Comparison of ENCODE assay signal across 1 cellular context in the genomic region with DNA sequence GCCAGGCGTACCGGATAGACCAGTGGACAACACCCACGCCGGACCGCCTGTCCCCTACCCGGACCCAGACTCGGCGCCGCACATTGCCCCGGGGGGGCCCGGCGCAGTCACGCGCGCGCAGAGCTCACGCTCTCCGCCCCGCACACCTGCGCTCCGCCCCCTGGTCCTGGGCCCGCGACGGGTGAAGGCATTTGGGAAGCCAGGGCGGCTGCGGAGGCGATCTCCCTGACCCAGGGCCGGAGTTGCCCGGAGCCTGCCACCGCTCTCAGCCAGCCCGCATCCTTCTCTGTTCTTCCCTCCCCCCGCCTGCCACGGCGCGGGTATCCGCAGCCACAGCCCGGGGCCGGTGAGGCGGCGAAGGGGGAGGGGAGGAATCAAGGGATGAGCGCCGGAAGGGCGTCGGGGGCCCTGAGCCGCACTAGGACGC.
TF ChIP-seq lines count a peak whose summit lies in the region.

No MANE protein-coding gene starts in this region.

TF ChIP-seq in HepG2, 621 proteins besides CTCF, POLR2A, EP300 and RAD21 (continued from another document):
- TF ChIP-seq, protein P1, sequence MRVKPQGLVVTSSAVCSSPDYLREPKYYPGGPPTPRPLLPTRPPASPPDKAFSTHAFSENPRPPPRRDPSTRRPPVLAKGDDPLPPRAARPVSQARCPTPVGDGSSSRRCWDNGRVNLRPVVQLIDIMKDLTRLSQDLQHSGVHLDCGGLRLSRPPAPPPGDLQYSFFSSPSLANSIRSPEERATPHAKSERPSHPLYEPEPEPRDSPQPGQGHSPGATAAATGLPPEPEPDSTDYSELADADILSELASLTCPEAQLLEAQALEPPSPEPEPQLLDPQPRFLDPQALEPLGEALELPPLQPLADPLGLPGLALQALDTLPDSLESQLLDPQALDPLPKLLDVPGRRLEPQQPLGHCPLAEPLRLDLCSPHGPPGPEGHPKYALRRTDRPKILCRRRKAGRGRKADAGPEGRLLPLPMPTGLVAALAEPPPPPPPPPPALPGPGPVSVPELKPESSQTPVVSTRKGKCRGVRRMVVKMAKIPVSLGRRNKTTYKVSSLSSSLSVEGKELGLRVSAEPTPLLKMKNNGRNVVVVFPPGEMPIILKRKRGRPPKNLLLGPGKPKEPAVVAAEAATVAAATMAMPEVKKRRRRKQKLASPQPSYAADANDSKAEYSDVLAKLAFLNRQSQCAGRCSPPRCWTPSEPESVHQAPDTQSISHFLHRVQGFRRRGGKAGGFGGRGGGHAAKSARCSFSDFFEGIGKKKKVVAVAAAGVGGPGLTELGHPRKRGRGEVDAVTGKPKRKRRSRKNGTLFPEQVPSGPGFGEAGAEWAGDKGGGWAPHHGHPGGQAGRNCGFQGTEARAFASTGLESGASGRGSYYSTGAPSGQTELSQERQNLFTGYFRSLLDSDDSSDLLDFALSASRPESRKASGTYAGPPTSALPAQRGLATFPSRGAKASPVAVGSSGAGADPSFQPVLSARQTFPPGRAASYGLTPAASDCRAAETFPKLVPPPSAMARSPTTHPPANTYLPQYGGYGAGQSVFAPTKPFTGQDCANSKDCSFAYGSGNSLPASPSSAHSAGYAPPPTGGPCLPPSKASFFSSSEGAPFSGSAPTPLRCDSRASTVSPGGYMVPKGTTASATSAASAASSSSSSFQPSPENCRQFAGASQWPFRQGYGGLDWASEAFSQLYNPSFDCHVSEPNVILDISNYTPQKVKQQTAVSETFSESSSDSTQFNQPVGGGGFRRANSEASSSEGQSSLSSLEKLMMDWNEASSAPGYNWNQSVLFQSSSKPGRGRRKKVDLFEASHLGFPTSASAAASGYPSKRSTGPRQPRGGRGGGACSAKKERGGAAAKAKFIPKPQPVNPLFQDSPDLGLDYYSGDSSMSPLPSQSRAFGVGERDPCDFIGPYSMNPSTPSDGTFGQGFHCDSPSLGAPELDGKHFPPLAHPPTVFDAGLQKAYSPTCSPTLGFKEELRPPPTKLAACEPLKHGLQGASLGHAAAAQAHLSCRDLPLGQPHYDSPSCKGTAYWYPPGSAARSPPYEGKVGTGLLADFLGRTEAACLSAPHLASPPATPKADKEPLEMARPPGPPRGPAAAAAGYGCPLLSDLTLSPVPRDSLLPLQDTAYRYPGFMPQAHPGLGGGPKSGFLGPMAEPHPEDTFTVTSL (CRISPR knock-in tag; IDR thresholded peaks at IDR 0.05; ENCODE audit: borderline replicate concordance) = no peak
- TF ChIP-seq SP4 (CRISPR knock-in tag; IDR thresholded peaks at IDR 0.05) (no peak), REXO4 (CRISPR knock-in tag; IDR thresholded peaks at IDR 0.05; ENCODE audit: borderline replicate concordance) (no peak)
